ENCODE assay signal across 1 cellular context in genomic region chr16:72833491-72833890, GRCh38.
TF ChIP-seq lines count a peak whose summit lies in the region.

No MANE protein-coding gene starts in this region.

TF ChIP-seq in GM23338, 12 proteins besides CTCF, POLR2A, EP300 and RAD21 (continued from another document):
- TF ChIP-seq ZNF462 (CRISPR knock-in tag; IDR thresholded peaks at IDR 0.05): no peak
